ENCODE assay signal across 8 cellular contexts in genomic region chr19:42255766-42256750, GRCh38. TPM values are rescaled to one million over a fixed set of nuclear protein-coding genes. Genes with fewer than 3 reads are reported as not detected.
DNase-seq lines count a peak whose midpoint lies in the region; ATAC-seq and TF ChIP-seq lines count a peak whose summit lies in the region.

No MANE protein-coding gene starts in this region.

- no peak for TF ChIP-seq EP300 in gastroesophageal sphincter (IDR thresholded peaks at IDR 0.05)

- no peak overlapping the region for H3K23ac ChIP-seq in neuronal stem cell (ENCODE audit: low read depth, low read length, poor library complexity)

- H3K9ac ChIP-seq in HUES6 (ENCODE audit: low read length), result peak overlapping the region; percentile 47
- H3K9ac ChIP-seq in neuronal stem cell (ENCODE audit: low read depth, low read length, poor library complexity), result peak overlapping the region; percentile 80

- H4K8ac ChIP-seq in neuronal stem cell (ENCODE audit: low read depth, low read length), result no peak overlapping the region

- H4K91ac ChIP-seq in neuronal stem cell (ENCODE audit: low read depth, low read length, poor library complexity), result no peak overlapping the region

- peak overlapping the region; percentile 87 for H2BK15ac ChIP-seq in neuronal stem cell (ENCODE audit: low read length)

- H3K4me3 Mint-ChIP-seq in CD8-positive, alpha-beta memory T cell, result peak overlapping the region; percentile 67 to 94 (median 81)
- H3K4me3 Mint-ChIP-seq in activated CD8-positive, alpha-beta T cell treated with anti-CD3 and anti-CD28 coated beads for 36 hours, result peak overlapping the region; percentile 95

- peaks cover 21 to 29% (median 27%) of the 10 kb centered on the region in 3 donors for H3K4me1 Mint-ChIP-seq in CD8-positive, alpha-beta memory T cell
- H3K4me1 Mint-ChIP-seq in activated CD8-positive, alpha-beta T cell treated with anti-CD3 and anti-CD28 coated beads for 36 hours (ENCODE audit: low read depth), result peaks cover 20% of the 10 kb centered on the region

- no peak for ATAC-seq in activated CD8-positive, alpha-beta T cell treated with anti-CD3 and anti-CD28 coated beads for 36 hours
- ATAC-seq in gastroesophageal sphincter (peak; percentile 3), GM19035 (IDR thresholded peaks at IDR 0.05; ENCODE audit: unreplicated experiment) (no peak), GM19397 (IDR thresholded peaks at IDR 0.05; ENCODE audit: unreplicated experiment) (no peak)

- peak in 1 of 2 donors; percentile 10 for TF ChIP-seq POLR2A in gastroesophageal sphincter (IDR thresholded peaks at IDR 0.05)

- H2AK5ac ChIP-seq in neuronal stem cell (ENCODE audit: low read depth, low read length), result peak overlapping the region; percentile 88

- POLR2A ChIA-PET in CD8-positive, alpha-beta memory T cell (lab: Charles Lee), result interaction anchor here (0.6 to 1.0 kb wide), 3 partner anchors 13 to 141 kb away, joined by 3 to 4 read pairs (median 3); no protein-coding TSS in a partner anchor
- POLR2A ChIA-PET in activated CD8-positive, alpha-beta T cell treated with anti-CD3 and anti-CD28 coated beads for 36 hours (lab: Charles Lee), result interaction anchor here (1.0 to 2.1 kb wide), 8 partner anchors 11 to 125 kb away, joined by 3 to 11 read pairs (median 4); no protein-coding TSS in a partner anchor

- H3K4ac ChIP-seq in neuronal stem cell (ENCODE audit: low read length), result peak overlapping the region; percentile 41

- peaks cover 27% of the 10 kb centered on the region for H3K4me1 ChIP-seq in CD8-positive, alpha-beta memory T cell (ENCODE audit: insufficient read depth, low read length)
- peaks cover 18% of the 10 kb centered on the region for H3K4me1 ChIP-seq in HUES6 (ENCODE audit: control insufficient read depth, insufficient read depth, low read length)
- H3K4me1 ChIP-seq in gastroesophageal sphincter, result peaks cover 0 to 45% (median 24%) of the 10 kb centered on the region in 3 donors
- H3K4me1 ChIP-seq in neuronal stem cell (ENCODE audit: control insufficient read depth in 2 of 2, insufficient read depth in 1 of 2, low read depth in 1 of 2, low read length in 2 of 2), result peaks cover 19 to 25% of the 10 kb centered on the region in 2 donors

- H2BK120ac ChIP-seq in neuronal stem cell (ENCODE audit: low read depth, low read length), result peak overlapping the region; percentile 89

- H3K27me3 ChIP-seq in CD8-positive, alpha-beta memory T cell (ENCODE audit: insufficient read depth, low read length, poor library complexity, severe bottlenecking), result no peaks in the 10 kb centered on the region
- H3K27me3 ChIP-seq in HUES6 (ENCODE audit: control insufficient read depth, insufficient read depth, low read length) (no peaks in the 10 kb centered on the region), gastroesophageal sphincter (no peaks in the 10 kb centered on the region), neuronal stem cell (ENCODE audit: control insufficient read depth in 3 of 3, insufficient read depth in 3 of 3, low read depth in 1 of 3, low read length in 3 of 3) (no peaks in the 10 kb centered on the region)

- H3K27ac ChIP-seq in CD8-positive, alpha-beta memory T cell (ENCODE audit: low read depth, low read length), result peak overlapping the region; percentile 57
- no peak overlapping the region for H3K27ac ChIP-seq in HUES6 (ENCODE audit: low read depth, low read length)
- H3K27ac ChIP-seq in gastroesophageal sphincter, result peak overlapping the region; percentile 95 to 98 (median 98)
- H3K27ac ChIP-seq in neuronal stem cell (replicated peaks; ENCODE audit: low read length), result peak overlapping the region; percentile 85

- peaks cover 0 to 1% (median 0%) of the 10 kb centered on the region in 5 donors for H3K9me3 Mint-ChIP-seq in CD8-positive, alpha-beta memory T cell
- H3K9me3 Mint-ChIP-seq in activated CD8-positive, alpha-beta T cell treated with anti-CD3 and anti-CD28 coated beads for 36 hours, result no peaks in the 10 kb centered on the region

- CTCF ChIA-PET in CD8-positive, alpha-beta memory T cell (lab: Charles Lee), result interaction anchor here (0.8 to 1.5 kb wide), 6 partner anchors 11 to 124 kb away, joined by 3 to 5 read pairs (median 4); partner anchors contain the start of gene POU2F2
- CTCF ChIA-PET in activated CD8-positive, alpha-beta T cell treated with anti-CD3 and anti-CD28 coated beads for 36 hours (lab: Charles Lee), result interaction anchor here (0.8 to 1.5 kb wide), 4 partner anchors 11 to 183 kb away, joined by 3 to 4 read pairs (median 4); no protein-coding TSS in a partner anchor

- peaks cover 16% of the 10 kb centered on the region for H3K79me1 ChIP-seq in neuronal stem cell (ENCODE audit: low read depth, low read length)

- no peak overlapping the region for H2BK12ac ChIP-seq in neuronal stem cell (ENCODE audit: low read length)

- no peaks in the 10 kb centered on the region for H3K9me3 ChIP-seq in CD8-positive, alpha-beta memory T cell (ENCODE audit: low read length)
- H3K9me3 ChIP-seq in HUES6 (ENCODE audit: control insufficient read depth, insufficient read depth, low read depth, low read length) (no peaks in the 10 kb centered on the region), gastroesophageal sphincter (no peaks in the 10 kb centered on the region), neuronal stem cell (replicated peaks in 1 of 2; ENCODE audit: control insufficient read depth in 2 of 2, insufficient read depth in 1 of 2, low read depth in 1 of 2, low read length in 2 of 2) (no peaks in the 10 kb centered on the region)

- peaks cover 0 to 2% (median 0%) of the 10 kb centered on the region in 3 donors for H3K36me3 Mint-ChIP-seq in CD8-positive, alpha-beta memory T cell
- peaks cover 17% of the 10 kb centered on the region for H3K36me3 Mint-ChIP-seq in activated CD8-positive, alpha-beta T cell treated with anti-CD3 and anti-CD28 coated beads for 36 hours (ENCODE audit: low read depth)

- H3K4me2 ChIP-seq in neuronal stem cell (ENCODE audit: insufficient read depth, low read length, poor library complexity, severe bottlenecking), result peak overlapping the region; percentile 71

- intact Hi-C loops in activated CD8-positive, alpha-beta T cell treated with anti-CD3 and anti-CD28 coated beads for 36 hours (cut with micrococcal nuclease), result loop anchor here (2.0 kb wide), 1 partner anchor 13 kb away; the partner anchor contains the start of gene CIC

- H3K36me3 ChIP-seq in CD8-positive, alpha-beta memory T cell (ENCODE audit: insufficient read depth, low read length), result no peaks in the 10 kb centered on the region
- H3K36me3 ChIP-seq in HUES6 (ENCODE audit: control insufficient read depth, insufficient read depth, low read length), result no peaks in the 10 kb centered on the region
- no peaks in the 10 kb centered on the region for H3K36me3 ChIP-seq in gastroesophageal sphincter
- peaks cover 0 to 5% of the 10 kb centered on the region in 2 donors for H3K36me3 ChIP-seq in neuronal stem cell (replicated peaks in 1 of 2; ENCODE audit: control insufficient read depth in 2 of 2, insufficient read depth in 2 of 2, low read length in 2 of 2)

- H3K4me3 ChIP-seq in CD8-positive, alpha-beta memory T cell (ENCODE audit: low read length), result peak overlapping the region; percentile 66
- H3K4me3 ChIP-seq in HUES6 (ENCODE audit: low read depth, low read length) (peak overlapping the region; percentile 95), gastroesophageal sphincter (peak overlapping the region; percentile 72 to 87), neuronal stem cell (ENCODE audit: low read length in 2 of 2) (peak overlapping the region; percentile 68 to 94)

- no peak for TF ChIP-seq CTCF in activated CD8-positive, alpha-beta T cell treated with anti-CD3 and anti-CD28 coated beads for 36 hours (IDR thresholded peaks at IDR 0.05)
- TF ChIP-seq CTCF in gastroesophageal sphincter (IDR thresholded peaks at IDR 0.05), result no peak

- peak in 1 of 5 donors; percentile 50 for DNase-seq in CD8-positive, alpha-beta memory T cell
- DNase-seq in activated CD8-positive, alpha-beta T cell treated with anti-CD3 and anti-CD28 coated beads for 36 hours, result no peak
- DNase-seq in neuronal stem cell (ENCODE audit: low spot score) (peak; percentile 67), HuH-7 (ENCODE audit: low spot score) (no peak)

- WGBS in gastroesophageal sphincter (ENCODE audit: low coverage in 1 of 2), 2 donors, result 1 to 2% methylated on average over 9 to 18 of the region's 38 CpGs
- no CpG with 5 or more reads among the region's 38 CpGs for WGBS in neuronal stem cell (ENCODE audit: extremely low coverage in 2 of 2, insufficient read length in 2 of 2, insufficient replicate concordance in 1 of 2), 2 donors

- H3K27me3 Mint-ChIP-seq in CD8-positive, alpha-beta memory T cell, result peaks cover 0 to 9% of the 10 kb centered on the region in 2 donors
- peaks cover 5% of the 10 kb centered on the region for H3K27me3 Mint-ChIP-seq in activated CD8-positive, alpha-beta T cell treated with anti-CD3 and anti-CD28 coated beads for 36 hours

- H2AFZ ChIP-seq in neuronal stem cell (ENCODE audit: low read length), result peak overlapping the region; percentile 89

- peak overlapping the region; percentile 89 for H2BK5ac ChIP-seq in neuronal stem cell (ENCODE audit: low read length)

- H3K14ac ChIP-seq in neuronal stem cell (ENCODE audit: low read length), result no peak overlapping the region

- peak overlapping the region; percentile 40 to 91 (median 80) for H3K27ac Mint-ChIP-seq in CD8-positive, alpha-beta memory T cell
- H3K27ac Mint-ChIP-seq in activated CD8-positive, alpha-beta T cell treated with anti-CD3 and anti-CD28 coated beads for 36 hours, result no peak overlapping the region

- H3K18ac ChIP-seq in neuronal stem cell (ENCODE audit: low read length), result peak overlapping the region; percentile 99

RNA-seq across cellular contexts. Expression of gene ERF, which starts 1.1 kb away (rescaled TPM):
- total RNA-seq in CD8-positive, alpha-beta memory T cell, result 10 to 100 TPM; 58.7 to 64.7 TPM
- 5.1 TPM for polyA plus RNA-seq in CD8-positive, alpha-beta memory T cell
- total RNA-seq in activated CD8-positive, alpha-beta T cell treated with anti-CD3 and anti-CD28 coated beads for 36 hours, result 10 to 100 TPM; 60.0 to 69.2 TPM
- 10 to 100 TPM; 28.4 to 46.4 (median 39.9) TPM for total RNA-seq in gastroesophageal sphincter
- 77.7 TPM for polyA plus RNA-seq in neuronal stem cell (2013, experiment 1 of 2)
- polyA plus RNA-seq in neuronal stem cell (2013, experiment 2 of 2), result 78.0 TPM

RNA-seq across cellular contexts. Expression of gene CIC, which starts 13.0 kb away (rescaled TPM):
- total RNA-seq in CD8-positive, alpha-beta memory T cell, result 10 to 100 TPM; 53.9 to 60.4 TPM
- 2.7 TPM for polyA plus RNA-seq in CD8-positive, alpha-beta memory T cell
- total RNA-seq in activated CD8-positive, alpha-beta T cell treated with anti-CD3 and anti-CD28 coated beads for 36 hours, result 10 to 100 TPM; 60.7 to 65.6 TPM
- total RNA-seq in gastroesophageal sphincter, result 10 to 100 TPM; 31.4 to 69.4 (median 49.0) TPM
- 38.5 TPM for polyA plus RNA-seq in neuronal stem cell (2013, experiment 1 of 2)
- 37.8 TPM for polyA plus RNA-seq in neuronal stem cell (2013, experiment 2 of 2)

RNA-seq across cellular contexts. Expression of gene GSK3A, which starts 13.7 kb away (rescaled TPM):
- total RNA-seq in CD8-positive, alpha-beta memory T cell, result 10 to 100 TPM; 52.9 to 53.5 TPM
- polyA plus RNA-seq in CD8-positive, alpha-beta memory T cell, result 23.8 TPM
- 10 to 100 TPM; 30.5 to 31.7 TPM for total RNA-seq in activated CD8-positive, alpha-beta T cell treated with anti-CD3 and anti-CD28 coated beads for 36 hours
- 10 to 100 TPM; 30.8 to 51.0 (median 35.1) TPM for total RNA-seq in gastroesophageal sphincter
- polyA plus RNA-seq in neuronal stem cell (2013, experiment 1 of 2), result 67.3 TPM
- polyA plus RNA-seq in neuronal stem cell (2013, experiment 2 of 2), result 64.6 TPM

RNA-seq across cellular contexts. Expression of gene ZNF526, which starts 35.9 kb away (rescaled TPM):
- 10 to 100 TPM; 18.4 to 20.5 TPM for total RNA-seq in CD8-positive, alpha-beta memory T cell
- 9.0 TPM for polyA plus RNA-seq in CD8-positive, alpha-beta memory T cell
- 10 to 100 TPM; 12.0 to 12.3 TPM for total RNA-seq in activated CD8-positive, alpha-beta T cell treated with anti-CD3 and anti-CD28 coated beads for 36 hours
- 10 to 100 TPM in 1 of 4 donors, 1 to 10 TPM in 3; 4.6 to 10.4 (median 7.8) TPM for total RNA-seq in gastroesophageal sphincter
- polyA plus RNA-seq in neuronal stem cell (2013, experiment 1 of 2), result 5.4 TPM
- polyA plus RNA-seq in neuronal stem cell (2013, experiment 2 of 2), result 5.2 TPM

RNA-seq across cellular contexts. Expression of gene DEDD2, which starts 38.6 kb away (rescaled TPM):
- 10 to 100 TPM; 30.0 to 32.7 TPM for total RNA-seq in CD8-positive, alpha-beta memory T cell
- 163 TPM for polyA plus RNA-seq in CD8-positive, alpha-beta memory T cell
- 10 to 100 TPM; 21.7 to 22.5 TPM for total RNA-seq in activated CD8-positive, alpha-beta T cell treated with anti-CD3 and anti-CD28 coated beads for 36 hours
- 10 to 100 TPM; 31.1 to 39.3 (median 33.4) TPM for total RNA-seq in gastroesophageal sphincter
- polyA plus RNA-seq in neuronal stem cell (2013, experiment 1 of 2), result 29.2 TPM
- polyA plus RNA-seq in neuronal stem cell (2013, experiment 2 of 2), result 27.6 TPM
